19 cellular contexts compared by ENCODE assay signal in genomic region chr16:85600905-85601639, GRCh38. TPM values are rescaled to one million over a fixed set of nuclear protein-coding genes. Genes with fewer than 3 reads are reported as not detected.
DNase-seq lines count a peak whose midpoint lies in the region; ATAC-seq and TF ChIP-seq lines count a peak whose summit lies in the region.
"Had no signal": no experiment of that assay in that cellular context is flagged by ENCODE, and none has a peak within 500 bp of the region (broad histone marks: within the 10 kb centered on the region; RNA-seq: fewer than 3 reads in every experiment).

No MANE protein-coding gene starts in this region.

- no peaks in the 10 kb centered on the region for H3K9me3 ChIP-seq in cardiac muscle cell (ENCODE audit: low read depth)
- H3K9me3 ChIP-seq in body of pancreas, result no peaks in the 10 kb centered on the region
- H3K9me3 ChIP-seq in uterus, result no peaks in the 10 kb centered on the region
- H3K9me3 ChIP-seq: HAP-1, heart left ventricle, MG63, tibial artery had no signal

- H3K27ac ChIP-seq in cardiac muscle cell (peak overlapping the region; percentile 82), body of pancreas (peak overlapping the region in 3 of 4 donors; percentile 72 to 91 (median 81)), uterus (peak overlapping the region; percentile 2 to 55)
- H3K27ac ChIP-seq: tibial artery had no signal

- H3K4me1 Mint-ChIP-seq in neural crest cell, result peaks cover 47% of the 10 kb centered on the region

- H3K4me1 ChIP-seq in cardiac muscle cell (ENCODE audit: low read depth) (peaks cover 54% of the 10 kb centered on the region), body of pancreas (peaks cover 64% of the 10 kb centered on the region), uterus (peaks cover 0 to 10% of the 10 kb centered on the region in 2 donors)

- TF ChIP-seq POLR2A in body of pancreas (IDR thresholded peaks at IDR 0.05), result no peak
- TF ChIP-seq POLR2A in uterus (IDR thresholded peaks at IDR 0.05), result no peak

- H3K27me3 ChIP-seq in cardiac muscle cell, result no peaks in the 10 kb centered on the region
- H3K27me3 ChIP-seq in body of pancreas, result no peaks in the 10 kb centered on the region
- H3K27me3 ChIP-seq in uterus, result no peaks in the 10 kb centered on the region
- H3K27me3 ChIP-seq: heart left ventricle, MG63, tibial artery had no signal

- no peaks in the 10 kb centered on the region for H3K36me3 Mint-ChIP-seq in neural crest cell (ENCODE audit: low read depth)

- WGBS in body of pancreas, 2 donors, result 77 to 82% methylated on average over 19 of the region's 19 CpGs

- intact Hi-C loops in Right ventricle myocardium inferior (cut with DNase I) (loop anchor here (10.0 kb wide), 1 partner anchor 206 kb away; no protein-coding TSS in a partner anchor), body of pancreas (cut with DNase I) (no loop called here), uterus (cut with DNase I; ENCODE audit: low total_unique reads) (no loop called here)

- no peak for DNase-seq in cardiac muscle cell (ENCODE audit: low read depth in 1 of 2, low spot score in 1 of 2)
- DNase-seq in Right ventricle myocardium inferior (ENCODE audit: missing footprints), result no peak
- no peak for DNase-seq in body of pancreas
- DNase-seq in neural crest cell (ENCODE audit: low read depth, low spot score), result no peak
- peak; percentile 42 to 70 for DNase-seq in uterus
- no peak for DNase-seq in NCI-H226
- DNase-seq: activated CD4-positive, alpha-beta memory T cell treated with anti-CD3 and anti-CD28 coated beads for 36 hours; activated naive CD8-positive, alpha-beta T cell treated with anti-CD3 and anti-CD28 coated beads for 36 hours; activated T-cell treated with anti-CD3 and anti-CD28 coated beads, Interleukin-2, amount 50 U/mL, for 4 hours; effector CD4-positive, alpha-beta T cell; GDM1; MG63; NCI-H187 treated with DMSO at 0.1 percent for 48 hours; NCI-H524; tibial artery had no signal

- H3K4me3 Mint-ChIP-seq in neural crest cell, result peak overlapping the region; percentile 34
- H3K4me3 Mint-ChIP-seq: activated CD4-positive, alpha-beta memory T cell treated with anti-CD3 and anti-CD28 coated beads for 36 hours; activated naive CD8-positive, alpha-beta T cell treated with anti-CD3 and anti-CD28 coated beads for 36 hours; activated T-cell treated with anti-CD3 and anti-CD28 coated beads, Interleukin-2, amount 50 U/mL, for 4 hours had no signal

- peaks cover 49% of the 10 kb centered on the region for H3K27me3 Mint-ChIP-seq in neural crest cell (ENCODE audit: low read depth)
- H3K27me3 Mint-ChIP-seq: activated CD4-positive, alpha-beta memory T cell treated with anti-CD3 and anti-CD28 coated beads for 36 hours; activated naive CD8-positive, alpha-beta T cell treated with anti-CD3 and anti-CD28 coated beads for 36 hours had no signal

- no peaks in the 10 kb centered on the region for H3K36me3 ChIP-seq in cardiac muscle cell
- H3K36me3 ChIP-seq in body of pancreas (replicated peaks in 1 of 2; ENCODE audit: insufficient read depth in 1 of 2, low read depth in 2 of 2), result no peaks in the 10 kb centered on the region
- no peaks in the 10 kb centered on the region for H3K36me3 ChIP-seq in uterus
- H3K36me3 ChIP-seq: HAP-1, heart left ventricle, MG63, tibial artery had no signal

- ATAC-seq in Right ventricle myocardium inferior (no peak), body of pancreas (no peak), HG03045 (IDR thresholded peaks at IDR 0.05; ENCODE audit: unreplicated experiment) (no peak), GM21717 (IDR thresholded peaks at IDR 0.05; ENCODE audit: unreplicated experiment) (no peak)
- ATAC-seq: activated T-cell treated with anti-CD3 and anti-CD28 coated beads, Interleukin-2, amount 50 U/mL, for 4 hours had no signal

- TF ChIP-seq CTCF in cardiac muscle cell (IDR thresholded peaks at IDR 0.05; ENCODE audit: low read depth, low read length), result no peak
- no peak for TF ChIP-seq CTCF in body of pancreas (IDR thresholded peaks at IDR 0.05)
- TF ChIP-seq CTCF in neural crest cell (conservative IDR thresholded peaks at IDR 0.05), result no peak
- TF ChIP-seq CTCF in uterus (IDR thresholded peaks at IDR 0.05), result no peak

- H3K4me3 ChIP-seq in cardiac muscle cell, result no peak overlapping the region
- no peak overlapping the region for H3K4me3 ChIP-seq in body of pancreas
- H3K4me3 ChIP-seq in uterus, result no peak overlapping the region
- H3K4me3 ChIP-seq: HAP-1, heart left ventricle, MG63, tibial artery had no signal

- H3K27ac Mint-ChIP-seq in neural crest cell (ENCODE audit: unreplicated experiment), result peak overlapping the region; percentile 57
- H3K27ac Mint-ChIP-seq: activated CD4-positive, alpha-beta memory T cell treated with anti-CD3 and anti-CD28 coated beads for 36 hours; activated naive CD8-positive, alpha-beta T cell treated with anti-CD3 and anti-CD28 coated beads for 36 hours had no signal

- no peaks in the 10 kb centered on the region for H3K9me3 Mint-ChIP-seq in neural crest cell
- H3K9me3 Mint-ChIP-seq: activated CD4-positive, alpha-beta memory T cell treated with anti-CD3 and anti-CD28 coated beads for 36 hours; activated naive CD8-positive, alpha-beta T cell treated with anti-CD3 and anti-CD28 coated beads for 36 hours; activated T-cell treated with anti-CD3 and anti-CD28 coated beads, Interleukin-2, amount 50 U/mL, for 4 hours had no signal

RNA-seq across cellular contexts. Expression of gene GSE1, which starts 12.1 kb away (rescaled TPM):
- total RNA-seq in cardiac muscle cell (89.4 and 174 TPM in 2 replicates), Right ventricle myocardium inferior (28.9 TPM), body of pancreas (100 to 1,000 TPM in 1 of 2 donors, 10 to 100 TPM in 1; 76.5 to 221 TPM), neural crest cell (26.7 and 27.3 TPM in 2 replicates), uterus (100 to 1,000 TPM in 1 of 4 donors, 10 to 100 TPM in 3; 32.6 to 128 (median 73.9) TPM)
- polyA plus RNA-seq in cardiac muscle cell, result 48.8 and 64.9 TPM in 2 replicates

Comparison
In these comparisons a context has a peak if more than half of its experiments do, and no peak if none do; other contexts are left out.
1. DNase-seq: peak in uterus (2 of 2); none in cardiac muscle cell (0 of 2), Right ventricle myocardium inferior (single experiment), body of pancreas (0 of 4), neural crest cell (single experiment) and NCI-H226 (single experiment).
2. H3K27ac ChIP-seq: peak in every context shown above with its lines; median percentile 82 in cardiac muscle cell; 81 in body of pancreas; 28 in uterus.